ENCODE assay signal across 12 cellular contexts in the genomic region with DNA sequence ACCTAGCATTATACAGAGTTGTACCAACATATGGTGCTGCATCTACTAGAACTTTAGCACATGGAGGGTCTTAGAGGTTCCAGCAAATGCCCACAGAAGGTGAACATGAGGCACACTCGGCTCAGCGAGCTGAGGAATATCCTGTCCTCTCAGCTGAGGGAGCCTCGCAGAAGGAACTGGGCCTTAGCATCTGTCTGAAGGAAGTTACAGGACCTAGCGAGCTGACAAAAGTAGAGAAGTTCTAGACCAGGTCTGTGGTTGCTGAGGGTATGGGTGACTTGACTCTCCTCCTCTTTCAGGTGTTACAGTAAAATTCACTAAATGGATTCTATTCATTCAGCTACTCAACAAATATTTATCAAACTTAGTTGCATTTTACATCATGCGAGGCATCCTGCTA.
A peak's percentile ranks its signal among the peaks of the same experiment; 100 is the strongest.
DNase-seq lines count a peak whose midpoint lies in the region; ATAC-seq lines count a peak whose summit lies in the region.
"Had no signal": no experiment of that assay in that cellular context is flagged by ENCODE, and none has a peak within 500 bp of the region (broad histone marks: within the 10 kb centered on the region; RNA-seq: fewer than 3 reads in every experiment).

No MANE protein-coding gene starts in this region.

- no peak overlapping the region for H2AK5ac ChIP-seq in neuronal stem cell (ENCODE audit: low read depth, low read length)

- no CpG with 5 or more reads among the region's 5 CpGs for WGBS in neuronal stem cell (ENCODE audit: extremely low coverage in 2 of 2, insufficient read length in 2 of 2, insufficient replicate concordance in 1 of 2), 2 donors

- no peak overlapping the region for H3K4me3 Mint-ChIP-seq in T-helper 17 cell

- no peaks in the 10 kb centered on the region for H3K79me1 ChIP-seq in neuronal stem cell (ENCODE audit: low read depth, low read length)

- no peak overlapping the region for H2BK5ac ChIP-seq in neuronal stem cell (ENCODE audit: low read length)

- peak overlapping the region; percentile 31 for H3K18ac ChIP-seq in neuronal stem cell (ENCODE audit: low read length)

- H3K27ac ChIP-seq in neuronal stem cell (replicated peaks; ENCODE audit: low read length) = no peak overlapping the region

- H3K36me3 ChIP-seq in neuronal stem cell (replicated peaks in 1 of 2; ENCODE audit: control insufficient read depth in 2 of 2, insufficient read depth in 2 of 2, low read length in 2 of 2) = no peaks in the 10 kb centered on the region
- H3K36me3 ChIP-seq: MG63 had no signal

- H3K36me3 Mint-ChIP-seq in T-helper 17 cell (ENCODE audit: low read depth) = peaks cover 5% of the 10 kb centered on the region

- H3K4me2 ChIP-seq in neuronal stem cell (ENCODE audit: insufficient read depth, low read length, poor library complexity, severe bottlenecking) = no peak overlapping the region

- no peak overlapping the region for H2AFZ ChIP-seq in neuronal stem cell (ENCODE audit: low read length)

- DNase-seq in T-helper 17 cell (no peak), neuronal stem cell (ENCODE audit: low spot score) (no peak), islet precursor cell (no peak), head of caudate nucleus (no peak)
- DNase-seq: activated CD4-positive, CD25-positive, alpha-beta regulatory T cell; COR-L47; MG63; Right ventricle myocardium superior; stimulated activated CD4-positive, alpha-beta T cell treated with anti-CD3 and anti-CD28 coated beads, Interleukin-4, amount 100 ng/mL, for 24 hours had no signal

- H3K27ac Mint-ChIP-seq in T-helper 17 cell = peak overlapping the region; percentile 93

- no peak overlapping the region for H3K23ac ChIP-seq in neuronal stem cell (ENCODE audit: low read depth, low read length, poor library complexity)

- no peak overlapping the region for H3K4me3 ChIP-seq in neuronal stem cell (ENCODE audit: low read length in 2 of 2)
- H3K4me3 ChIP-seq: MG63 had no signal

- H2BK15ac ChIP-seq in neuronal stem cell (ENCODE audit: low read length) = no peak overlapping the region

- ATAC-seq in GM18502 (IDR thresholded peaks at IDR 0.05; ENCODE audit: poor library complexity, unreplicated experiment) (peak; percentile 60), HG02588 (IDR thresholded peaks at IDR 0.05; ENCODE audit: unreplicated experiment) (peak; percentile 45), T-helper 17 cell (no peak), GM21825 (IDR thresholded peaks at IDR 0.05; ENCODE audit: unreplicated experiment) (no peak)

- no peak overlapping the region for H2BK120ac ChIP-seq in neuronal stem cell (ENCODE audit: low read depth, low read length)

- no peak overlapping the region for H4K91ac ChIP-seq in neuronal stem cell (ENCODE audit: low read depth, low read length, poor library complexity)

- no peak overlapping the region for H3K14ac ChIP-seq in neuronal stem cell (ENCODE audit: low read length)

- H3K9me3 ChIP-seq in T-helper 17 cell (ENCODE audit: control insufficient read depth, low read length, poor library complexity, severe bottlenecking) = no peaks in the 10 kb centered on the region
- H3K9me3 ChIP-seq in neuronal stem cell (replicated peaks in 1 of 2; ENCODE audit: control insufficient read depth in 2 of 2, insufficient read depth in 1 of 2, low read depth in 1 of 2, low read length in 2 of 2) = no peaks in the 10 kb centered on the region
- H3K9me3 ChIP-seq: MG63 had no signal

- no peaks in the 10 kb centered on the region for H3K27me3 ChIP-seq in neuronal stem cell (ENCODE audit: control insufficient read depth in 3 of 3, insufficient read depth in 3 of 3, low read depth in 1 of 3, low read length in 3 of 3)
- H3K27me3 ChIP-seq: MG63 had no signal

- intact Hi-C loops in head of caudate nucleus (cut with DNase I) = no loop called here

- H3K27me3 Mint-ChIP-seq in T-helper 17 cell = no peaks in the 10 kb centered on the region

- no peak overlapping the region for H4K8ac ChIP-seq in neuronal stem cell (ENCODE audit: low read depth, low read length)

- no peak overlapping the region for H3K9ac ChIP-seq in neuronal stem cell (ENCODE audit: low read depth, low read length, poor library complexity)

- peaks cover 34% of the 10 kb centered on the region for H3K4me1 Mint-ChIP-seq in T-helper 17 cell

- H3K4me1 ChIP-seq in neuronal stem cell (ENCODE audit: control insufficient read depth in 2 of 2, insufficient read depth in 1 of 2, low read depth in 1 of 2, low read length in 2 of 2) = peaks cover 14 to 16% of the 10 kb centered on the region in 2 donors

- no peak overlapping the region for H2BK12ac ChIP-seq in neuronal stem cell (ENCODE audit: low read length)

- H3K4ac ChIP-seq in neuronal stem cell (ENCODE audit: low read length) = no peak overlapping the region

Comparison
In these comparisons a context has a peak if more than half of its experiments do, and no peak if none do; other contexts are left out.
1. ATAC-seq: peak in GM18502 (single experiment) and HG02588 (single experiment); none in T-helper 17 cell (single experiment) and GM21825 (single experiment).